Comparison of ENCODE assay signal across 1 cellular context in the genomic region with DNA sequence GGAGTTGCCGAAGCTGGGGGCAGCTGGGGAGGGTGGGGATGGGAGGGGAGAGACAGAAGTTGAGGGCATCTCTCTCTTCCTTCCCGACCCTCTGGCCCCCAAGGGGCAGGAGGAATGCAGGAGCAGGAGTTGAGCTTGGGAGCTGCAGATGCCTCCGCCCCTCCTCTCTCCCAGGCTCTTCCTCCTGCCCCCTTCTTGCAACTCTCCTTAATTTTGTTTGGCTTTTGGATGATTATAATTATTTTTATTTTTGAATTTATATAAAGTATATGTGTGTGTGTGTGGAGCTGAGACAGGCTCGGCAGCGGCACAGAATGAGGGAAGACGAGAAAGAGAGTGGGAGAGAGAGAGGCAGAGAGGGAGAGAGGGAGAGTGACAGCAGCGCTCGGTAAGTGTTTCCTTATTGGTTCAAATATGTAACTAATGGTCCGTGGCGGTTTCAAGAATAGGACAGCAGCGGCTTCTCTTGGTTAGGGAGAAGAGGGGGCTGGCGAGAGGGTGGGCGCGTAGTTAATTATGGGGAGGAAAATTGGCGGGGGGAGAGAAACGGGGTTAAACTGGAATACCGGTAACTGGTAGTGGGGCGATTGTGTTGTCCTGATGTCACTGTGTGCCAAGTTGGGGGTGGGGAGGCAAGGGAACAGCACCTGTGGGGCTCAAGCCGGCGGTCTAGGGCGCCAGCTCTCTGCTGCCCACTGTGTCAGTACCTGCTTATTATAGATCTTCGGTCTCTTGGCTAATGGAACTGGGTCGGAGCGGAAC.
A peak's percentile ranks its signal among the peaks of the same experiment; 100 is the strongest.
TF ChIP-seq lines count a peak whose summit lies in the region.

No MANE protein-coding gene starts in this region.

TF ChIP-seq in HEK293, 187 proteins besides CTCF, POLR2A, EP300 and RAD21 (continued from another document):
- TF ChIP-seq, protein P1, sequence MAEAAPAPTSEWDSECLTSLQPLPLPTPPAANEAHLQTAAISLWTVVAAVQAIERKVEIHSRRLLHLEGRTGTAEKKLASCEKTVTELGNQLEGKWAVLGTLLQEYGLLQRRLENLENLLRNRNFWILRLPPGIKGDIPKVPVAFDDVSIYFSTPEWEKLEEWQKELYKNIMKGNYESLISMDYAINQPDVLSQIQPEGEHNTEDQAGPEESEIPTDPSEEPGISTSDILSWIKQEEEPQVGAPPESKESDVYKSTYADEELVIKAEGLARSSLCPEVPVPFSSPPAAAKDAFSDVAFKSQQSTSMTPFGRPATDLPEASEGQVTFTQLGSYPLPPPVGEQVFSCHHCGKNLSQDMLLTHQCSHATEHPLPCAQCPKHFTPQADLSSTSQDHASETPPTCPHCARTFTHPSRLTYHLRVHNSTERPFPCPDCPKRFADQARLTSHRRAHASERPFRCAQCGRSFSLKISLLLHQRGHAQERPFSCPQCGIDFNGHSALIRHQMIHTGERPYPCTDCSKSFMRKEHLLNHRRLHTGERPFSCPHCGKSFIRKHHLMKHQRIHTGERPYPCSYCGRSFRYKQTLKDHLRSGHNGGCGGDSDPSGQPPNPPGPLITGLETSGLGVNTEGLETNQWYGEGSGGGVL (tag by site-specific recombination; IDR thresholded peaks at IDR 0.05) = peak; percentile 91
- TF ChIP-seq IKZF3 (tag by site-specific recombination; IDR thresholded peaks at IDR 0.05) (peak; percentile 70), ZBTB7A (tag by site-specific recombination; IDR thresholded peaks at IDR 0.05; ENCODE audit: low read depth) (peak; percentile 89; the same call in 1 of the 2 replicates), KLF9 (tag by site-specific recombination; IDR thresholded peaks at IDR 0.05; ENCODE audit: low read depth) (0 out of 2 replicates have a peak, but pooled peaks have one; percentile 15), EGR2 (tag by site-specific recombination; IDR thresholded peaks at IDR 0.05; ENCODE audit: low read depth) (peak; percentile 76), KLF7 (tag by site-specific recombination; IDR thresholded peaks at IDR 0.05; ENCODE audit: borderline replicate concordance) (no peak; the same call in 1 of the 2 replicates), ZNF596 (tag by site-specific recombination; IDR thresholded peaks at IDR 0.05) (peak; percentile 72), ZBTB17 (tag by site-specific recombination; IDR thresholded peaks at IDR 0.05) (peak; percentile 87), ZNF473 (tag by site-specific recombination; IDR thresholded peaks at IDR 0.05) (no peak), ZNF623 (tag by site-specific recombination; IDR thresholded peaks at IDR 0.05) (no peak), ZNF510 (tag by site-specific recombination; IDR thresholded peaks at IDR 0.05; ENCODE audit: insufficient replicate concordance) (peak; percentile 38), ZNF629 (tag by site-specific recombination; IDR thresholded peaks at IDR 0.05) (peak; percentile 42), ZFHX2 (tag by site-specific recombination; conservative IDR thresholded peaks at IDR 0.05) (peak; percentile 53), ZBTB48 (tag by site-specific recombination; IDR thresholded peaks at IDR 0.05) (peak; percentile 93), BCL11B (tag by site-specific recombination; IDR thresholded peaks at IDR 0.05; ENCODE audit: low read depth) (peak; percentile 67; the same call in 1 of the 2 replicates), TCF7L2 (IDR thresholded peaks at IDR 0.05; ENCODE audit: borderline replicate concordance, low read depth, low read length) (no peak), PRDM1 (tag by site-specific recombination; IDR thresholded peaks at IDR 0.05) (peak; percentile 98), ZNF654 (tag by site-specific recombination; IDR thresholded peaks at IDR 0.05; ENCODE audit: low read depth) (no peak; the same call in 1 of the 2 replicates), ZNF274 (IDR thresholded peaks at IDR 0.05; ENCODE audit: low read length) (no peak), ZNF274 (tag by site-specific recombination; IDR thresholded peaks at IDR 0.05; ENCODE audit: borderline replicate concordance) (no peak), MYNN (tag by site-specific recombination; IDR thresholded peaks at IDR 0.05; ENCODE audit: borderline replicate concordance) (no peak), OSR2 (tag by site-specific recombination; IDR thresholded peaks at IDR 0.05) (peak; percentile 88), ZNF184 (tag by site-specific recombination; IDR thresholded peaks at IDR 0.05) (no peak), ZNF202 (tag by site-specific recombination; IDR thresholded peaks at IDR 0.05; ENCODE audit: borderline replicate concordance) (no peak), ZNF624 (tag by site-specific recombination; IDR thresholded peaks at IDR 0.05) (no peak), ZNF585B (tag by site-specific recombination; IDR thresholded peaks at IDR 0.05) (no peak), ZXDB (tag by site-specific recombination; IDR thresholded peaks at IDR 0.05) (peak; percentile 53), ZFP37 (tag by site-specific recombination; IDR thresholded peaks at IDR 0.05) (0 out of 2 replicates have a peak, but pooled peaks have one; percentile 10), ZNF391 (tag by site-specific recombination; IDR thresholded peaks at IDR 0.05; ENCODE audit: borderline replicate concordance, low read depth) (peak; percentile 83; the same call in 1 of the 2 replicates), ZNF175 (tag by site-specific recombination; IDR thresholded peaks at IDR 0.05) (no peak), ZNF266 (tag by site-specific recombination; IDR thresholded peaks at IDR 0.05; ENCODE audit: low read depth) (no peak), ZSCAN30 (tag by site-specific recombination; IDR thresholded peaks at IDR 0.05) (peak; percentile 57; the same call in 1 of the 2 replicates), ZNF660 (tag by site-specific recombination; IDR thresholded peaks at IDR 0.05) (no peak), GLI2 (tag by site-specific recombination; IDR thresholded peaks at IDR 0.05; ENCODE audit: borderline replicate concordance, low read depth) (no peak), KLF10 (tag by site-specific recombination; IDR thresholded peaks at IDR 0.05) (peak; percentile 23; the same call in 1 of the 2 replicates)
- TF ChIP-seq, protein P2, sequence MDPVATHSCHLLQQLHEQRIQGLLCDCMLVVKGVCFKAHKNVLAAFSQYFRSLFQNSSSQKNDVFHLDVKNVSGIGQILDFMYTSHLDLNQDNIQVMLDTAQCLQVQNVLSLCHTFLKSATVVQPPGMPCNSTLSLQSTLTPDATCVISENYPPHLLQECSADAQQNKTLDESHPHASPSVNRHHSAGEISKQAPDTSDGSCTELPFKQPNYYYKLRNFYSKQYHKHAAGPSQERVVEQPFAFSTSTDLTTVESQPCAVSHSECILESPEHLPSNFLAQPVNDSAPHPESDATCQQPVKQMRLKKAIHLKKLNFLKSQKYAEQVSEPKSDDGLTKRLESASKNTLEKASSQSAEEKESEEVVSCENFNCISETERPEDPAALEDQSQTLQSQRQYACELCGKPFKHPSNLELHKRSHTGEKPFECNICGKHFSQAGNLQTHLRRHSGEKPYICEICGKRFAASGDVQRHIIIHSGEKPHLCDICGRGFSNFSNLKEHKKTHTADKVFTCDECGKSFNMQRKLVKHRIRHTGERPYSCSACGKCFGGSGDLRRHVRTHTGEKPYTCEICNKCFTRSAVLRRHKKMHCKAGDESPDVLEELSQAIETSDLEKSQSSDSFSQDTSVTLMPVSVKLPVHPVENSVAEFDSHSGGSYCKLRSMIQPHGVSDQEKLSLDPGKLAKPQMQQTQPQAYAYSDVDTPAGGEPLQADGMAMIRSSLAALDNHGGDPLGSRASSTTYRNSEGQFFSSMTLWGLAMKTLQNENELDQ (tag by site-specific recombination; IDR thresholded peaks at IDR 0.05; ENCODE audit: low read depth) = no peak
- TF ChIP-seq, protein P3, sequence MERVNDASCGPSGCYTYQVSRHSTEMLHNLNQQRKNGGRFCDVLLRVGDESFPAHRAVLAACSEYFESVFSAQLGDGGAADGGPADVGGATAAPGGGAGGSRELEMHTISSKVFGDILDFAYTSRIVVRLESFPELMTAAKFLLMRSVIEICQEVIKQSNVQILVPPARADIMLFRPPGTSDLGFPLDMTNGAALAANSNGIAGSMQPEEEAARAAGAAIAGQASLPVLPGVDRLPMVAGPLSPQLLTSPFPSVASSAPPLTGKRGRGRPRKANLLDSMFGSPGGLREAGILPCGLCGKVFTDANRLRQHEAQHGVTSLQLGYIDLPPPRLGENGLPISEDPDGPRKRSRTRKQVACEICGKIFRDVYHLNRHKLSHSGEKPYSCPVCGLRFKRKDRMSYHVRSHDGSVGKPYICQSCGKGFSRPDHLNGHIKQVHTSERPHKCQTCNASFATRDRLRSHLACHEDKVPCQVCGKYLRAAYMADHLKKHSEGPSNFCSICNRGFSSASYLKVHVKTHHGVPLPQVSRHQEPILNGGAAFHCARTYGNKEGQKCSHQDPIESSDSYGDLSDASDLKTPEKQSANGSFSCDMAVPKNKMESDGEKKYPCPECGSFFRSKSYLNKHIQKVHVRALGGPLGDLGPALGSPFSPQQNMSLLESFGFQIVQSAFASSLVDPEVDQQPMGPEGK (tag by site-specific recombination; IDR thresholded peaks at IDR 0.05) = peak; percentile 94; the same call in 1 of the 2 replicates
- TF ChIP-seq, protein P4, sequence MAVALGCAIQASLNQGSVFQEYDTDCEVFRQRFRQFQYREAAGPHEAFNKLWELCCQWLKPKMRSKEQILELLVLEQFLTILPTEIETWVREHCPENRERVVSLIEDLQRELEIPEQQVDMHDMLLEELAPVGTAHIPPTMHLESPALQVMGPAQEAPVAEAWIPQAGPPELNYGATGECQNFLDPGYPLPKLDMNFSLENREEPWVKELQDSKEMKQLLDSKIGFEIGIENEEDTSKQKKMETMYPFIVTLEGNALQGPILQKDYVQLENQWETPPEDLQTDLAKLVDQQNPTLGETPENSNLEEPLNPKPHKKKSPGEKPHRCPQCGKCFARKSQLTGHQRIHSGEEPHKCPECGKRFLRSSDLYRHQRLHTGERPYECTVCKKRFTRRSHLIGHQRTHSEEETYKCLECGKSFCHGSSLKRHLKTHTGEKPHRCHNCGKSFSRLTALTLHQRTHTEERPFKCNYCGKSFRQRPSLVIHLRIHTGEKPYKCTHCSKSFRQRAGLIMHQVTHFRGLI (tag by site-specific recombination; IDR thresholded peaks at IDR 0.05) = no peak
- TF ChIP-seq, protein P5, sequence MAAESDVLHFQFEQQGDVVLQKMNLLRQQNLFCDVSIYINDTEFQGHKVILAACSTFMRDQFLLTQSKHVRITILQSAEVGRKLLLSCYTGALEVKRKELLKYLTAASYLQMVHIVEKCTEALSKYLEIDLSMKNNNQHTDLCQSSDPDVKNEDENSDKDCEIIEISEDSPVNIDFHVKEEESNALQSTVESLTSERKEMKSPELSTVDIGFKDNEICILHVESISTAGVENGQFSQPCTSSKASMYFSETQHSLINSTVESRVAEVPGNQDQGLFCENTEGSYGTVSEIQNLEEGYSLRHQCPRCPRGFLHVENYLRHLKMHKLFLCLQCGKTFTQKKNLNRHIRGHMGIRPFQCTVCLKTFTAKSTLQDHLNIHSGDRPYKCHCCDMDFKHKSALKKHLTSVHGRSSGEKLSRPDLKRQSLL (tag by site-specific recombination; IDR thresholded peaks at IDR 0.05) = 0 out of 2 replicates have a peak, but pooled peaks have one; percentile 33
- TF ChIP-seq, protein P6, sequence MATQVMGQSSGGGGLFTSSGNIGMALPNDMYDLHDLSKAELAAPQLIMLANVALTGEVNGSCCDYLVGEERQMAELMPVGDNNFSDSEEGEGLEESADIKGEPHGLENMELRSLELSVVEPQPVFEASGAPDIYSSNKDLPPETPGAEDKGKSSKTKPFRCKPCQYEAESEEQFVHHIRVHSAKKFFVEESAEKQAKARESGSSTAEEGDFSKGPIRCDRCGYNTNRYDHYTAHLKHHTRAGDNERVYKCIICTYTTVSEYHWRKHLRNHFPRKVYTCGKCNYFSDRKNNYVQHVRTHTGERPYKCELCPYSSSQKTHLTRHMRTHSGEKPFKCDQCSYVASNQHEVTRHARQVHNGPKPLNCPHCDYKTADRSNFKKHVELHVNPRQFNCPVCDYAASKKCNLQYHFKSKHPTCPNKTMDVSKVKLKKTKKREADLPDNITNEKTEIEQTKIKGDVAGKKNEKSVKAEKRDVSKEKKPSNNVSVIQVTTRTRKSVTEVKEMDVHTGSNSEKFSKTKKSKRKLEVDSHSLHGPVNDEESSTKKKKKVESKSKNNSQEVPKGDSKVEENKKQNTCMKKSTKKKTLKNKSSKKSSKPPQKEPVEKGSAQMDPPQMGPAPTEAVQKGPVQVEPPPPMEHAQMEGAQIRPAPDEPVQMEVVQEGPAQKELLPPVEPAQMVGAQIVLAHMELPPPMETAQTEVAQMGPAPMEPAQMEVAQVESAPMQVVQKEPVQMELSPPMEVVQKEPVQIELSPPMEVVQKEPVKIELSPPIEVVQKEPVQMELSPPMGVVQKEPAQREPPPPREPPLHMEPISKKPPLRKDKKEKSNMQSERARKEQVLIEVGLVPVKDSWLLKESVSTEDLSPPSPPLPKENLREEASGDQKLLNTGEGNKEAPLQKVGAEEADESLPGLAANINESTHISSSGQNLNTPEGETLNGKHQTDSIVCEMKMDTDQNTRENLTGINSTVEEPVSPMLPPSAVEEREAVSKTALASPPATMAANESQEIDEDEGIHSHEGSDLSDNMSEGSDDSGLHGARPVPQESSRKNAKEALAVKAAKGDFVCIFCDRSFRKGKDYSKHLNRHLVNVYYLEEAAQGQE (tag by site-specific recombination; IDR thresholded peaks at IDR 0.05) = 0 out of 2 replicates have a peak, but pooled peaks have one; percentile 21
